In genomic region chr6:35907750-35908149, GRCh38 we compare ENCODE assay signal across 21 cellular contexts.
"Had no signal": no experiment of that assay in that cellular context is flagged by ENCODE, and none has a peak within 500 bp of the region (broad histone marks: within the 10 kb centered on the region; RNA-seq: fewer than 3 reads in every experiment).

No MANE protein-coding gene starts in this region.

- H3K36me3 ChIP-seq: thyroid gland had no signal

- H3K4me1 ChIP-seq: gastroesophageal sphincter, heart left ventricle, pancreas, thyroid gland had no signal

- H3K27me3 ChIP-seq: gastroesophageal sphincter, heart left ventricle, pancreas, thyroid gland had no signal

- ATAC-seq: activated naive CD8-positive, alpha-beta T cell treated with anti-CD3 and anti-CD28 coated beads, Interleukin-2, amount 50 U/mL, for 24 hours; gastroesophageal sphincter; heart left ventricle; left cardiac atrium; pancreas; right cardiac atrium had no signal

- H3K9me3 ChIP-seq: pancreas, thyroid gland had no signal

- DNase-seq: activated B cell treated with CpG ODN at 0.5 μM for 24 hours; activated CD4-positive, alpha-beta T cell treated with anti-CD3 and anti-CD28 coated beads for 4 hours; activated CD4-positive, alpha-beta T cell treated with anti-CD3 and anti-CD28 coated beads, Interleukin-2, amount 50 U/mL, for 48 hours; activated CD8-positive, alpha-beta memory T cell treated with anti-CD3 and anti-CD28 coated beads, Interleukin-2, amount 50 U/mL, for 48 hours; activated naive CD4-positive, alpha-beta T cell treated with anti-CD3 and anti-CD28 coated beads for 36 hours; activated naive CD8-positive, alpha-beta T cell treated with anti-CD3 and anti-CD28 coated beads, Interleukin-2, amount 50 U/mL, for 24 hours; activated T-cell treated with anti-CD3 and anti-CD28 coated beads, Interleukin-2, amount 50 U/mL, for 48 hours; cerebellar nuclear complex; heart left ventricle; islet precursor cell; left cardiac atrium; pancreas; right cardiac atrium; stimulated activated CD4-positive, alpha-beta T cell treated with anti-CD3 and anti-CD28 coated beads, Interleukin-12 subunit alpha, Interleukin-12 subunit beta, amount 100 ng/mL, for 4 hours; stimulated activated CD4-positive, alpha-beta T cell treated with anti-CD3 and anti-CD28 coated beads, Interleukin-4, amount 100 ng/mL, for 4 hours; substantia nigra; thyroid gland had no signal

- FAIRE-seq: pancreas, TTC549 had no signal

- H3K4me3 ChIP-seq: coronary artery, gastroesophageal sphincter, heart left ventricle, pancreas, thyroid gland had no signal

- H3K27ac ChIP-seq: coronary artery, epithelial cell of prostate, gastroesophageal sphincter, heart left ventricle, pancreas, thyroid gland had no signal
